Comparison of ENCODE assay signal across 25 cellular contexts in the genomic region with DNA sequence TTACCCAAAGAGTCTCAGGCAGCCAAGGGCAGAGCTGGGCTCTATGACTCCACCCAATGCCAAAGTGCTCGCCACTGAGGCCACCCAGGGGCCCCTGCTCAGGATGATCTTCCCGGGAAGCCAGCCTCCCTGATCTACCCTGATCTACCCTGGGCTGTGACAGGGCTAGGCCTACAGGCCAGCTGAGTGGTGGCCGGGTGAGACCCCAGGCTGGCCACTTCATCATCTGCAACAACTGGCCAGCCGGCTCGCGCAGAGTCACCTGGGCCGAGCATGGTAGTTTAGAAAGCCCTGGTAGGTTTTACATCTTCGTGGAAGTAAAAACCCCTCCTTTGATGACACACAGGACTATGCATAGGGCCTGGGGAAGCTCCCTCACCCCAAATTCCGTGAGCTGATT.
DNase-seq lines count a peak whose midpoint lies in the region; ATAC-seq, FAIRE-seq and TF ChIP-seq lines count a peak whose summit lies in the region.
"Had no signal": no experiment of that assay in that cellular context is flagged by ENCODE, and none has a peak within 500 bp of the region (broad histone marks: within the 10 kb centered on the region; RNA-seq: fewer than 3 reads in every experiment).

No MANE protein-coding gene starts in this region.

- DNase-seq in Right ventricle myocardium superior: peak; percentile 12
- no peak for DNase-seq in heart right ventricle
- no peak for DNase-seq in DND-41
- peak; percentile 64 for DNase-seq in kidney
- no peak for DNase-seq in NK-92 (lab: John Stamatoyannopoulos, UW; ENCODE audit: unreplicated experiment)
- DNase-seq in lower leg skin (ENCODE audit: low spot score in 2 of 2): no peak
- DNase-seq in AG08396 (ENCODE audit: low spot score): no peak
- DNase-seq: 8988T; ACHN; AML-193; C1 segment of cervical spinal cord; Calu3; CD4-positive, alpha-beta memory T cell; CD4-positive, CD25-positive, alpha-beta regulatory T cell; CD8-positive, alpha-beta memory T cell; COR-L47; DMS79 treated with DMSO at 0.1 percent for 48 hours; EL; GDM1 had no signal

- no peaks in the 10 kb centered on the region for H4K20me1 ChIP-seq in BLaER1
- H4K20me1 ChIP-seq in DND-41 (ENCODE audit: insufficient read depth, low read length): no peaks in the 10 kb centered on the region

- TF ChIP-seq POLR2A in lower leg skin (IDR thresholded peaks at IDR 0.05): no peak

- H3K27me3 ChIP-seq in heart right ventricle (peaks cover 0 to 67% (median 38%) of the 10 kb centered on the region in 7 donors), BLaER1 (no peaks in the 10 kb centered on the region), DND-41 (ENCODE audit: insufficient read depth, low read length, poor library complexity) (no peaks in the 10 kb centered on the region)

- no peak overlapping the region for H2AFZ ChIP-seq in DND-41 (ENCODE audit: low read depth, low read length)

- intact Hi-C loops in Right ventricle myocardium superior (cut with DNase I) (no loop called here), heart right ventricle (cut with DNase I) (no loop called here), kidney (cut with DNase I) (no loop called here), lower leg skin (cut with DNase I; ENCODE audit: low total_unique reads) (no loop called here)

- H3K79me2 ChIP-seq in DND-41 (ENCODE audit: insufficient read depth, low read length): 0 out of 2 replicates have a peak, but pooled peaks cover 2% of the 10 kb centered on the region

- WGBS in heart right ventricle, 2 donors: 85 to 89% methylated on average over 9 of the region's 9 CpGs
- WGBS in lower leg skin, 2 donors: 96 to 99% methylated on average over 8 to 9 of the region's 9 CpGs

- H3K4me2 ChIP-seq in BLaER1 (no peak overlapping the region), DND-41 (ENCODE audit: insufficient read depth, low read length) (no peak overlapping the region)

- no peak for FAIRE-seq in kidney (lab: Jason Lieb, UNC)
- FAIRE-seq: A204.1, D721Med, GM12878, GM12892, GM18507 had no signal

- TF ChIP-seq CTCF in heart right ventricle (IDR thresholded peaks at IDR 0.05) (no peak), DND-41 (IDR thresholded peaks at IDR 0.05; ENCODE audit: borderline replicate concordance, extremely low read depth, low read length, poor library complexity, severe bottlenecking) (no peak), kidney (IDR thresholded peaks at IDR 0.05; ENCODE audit: borderline replicate concordance, extremely low read depth, insufficient read depth) (no peak), lower leg skin (IDR thresholded peaks at IDR 0.05) (no peak)

- H3K9me3 ChIP-seq in heart right ventricle: no peaks in the 10 kb centered on the region
- no peaks in the 10 kb centered on the region for H3K9me3 ChIP-seq in BLaER1
- no peaks in the 10 kb centered on the region for H3K9me3 ChIP-seq in DND-41 (ENCODE audit: insufficient read depth, low read length, severe bottlenecking)
- H3K9me3 ChIP-seq in kidney (ENCODE audit: control insufficient read depth in 1 of 2, low read length in 2 of 2): no peaks in the 10 kb centered on the region

- peaks cover 0 to 9% (median 0%) of the 10 kb centered on the region in 9 donors for H3K4me1 ChIP-seq in heart right ventricle
- peaks cover 75% of the 10 kb centered on the region for H3K4me1 ChIP-seq in BLaER1
- H3K4me1 ChIP-seq in DND-41 (ENCODE audit: insufficient read depth, low read length): peaks cover 26% of the 10 kb centered on the region
- H3K4me1 ChIP-seq in kidney (ENCODE audit: control insufficient read depth in 1 of 2, insufficient read depth in 1 of 2, low read depth in 1 of 2, low read length in 2 of 2): peaks cover 0 to 4% of the 10 kb centered on the region in 2 donors

- H3K9ac ChIP-seq in BLaER1: no peak overlapping the region
- no peak overlapping the region for H3K9ac ChIP-seq in DND-41 (ENCODE audit: low read depth, low read length)
- H3K9ac ChIP-seq in kidney (ENCODE audit: low read length in 2 of 2): no peak overlapping the region

- no peak overlapping the region for H3K4me3 ChIP-seq in heart right ventricle
- H3K4me3 ChIP-seq in BLaER1: no peak overlapping the region
- H3K4me3 ChIP-seq in DND-41 (ENCODE audit: low read depth in 1 of 2, low read length in 2 of 2): no peak overlapping the region
- H3K4me3 ChIP-seq in kidney (ENCODE audit: low read length in 2 of 2): no peak overlapping the region
- H3K4me3 ChIP-seq in lower leg skin (ENCODE audit: low read depth, poor library complexity, severe bottlenecking): no peak overlapping the region
- H3K4me3 ChIP-seq: GM12878 had no signal

- H3K27ac ChIP-seq in heart right ventricle (no peak overlapping the region), BLaER1 (peak overlapping the region; percentile 93; the same call in 1 of the 2 replicates), DND-41 (ENCODE audit: low read length) (0 out of 2 replicates have a peak overlapping the region, but pooled peaks have one; percentile 6), kidney (ENCODE audit: low read depth in 2 of 2, low read length in 2 of 2) (no peak overlapping the region)

- H3K36me3 ChIP-seq in heart right ventricle (no peaks in the 10 kb centered on the region), BLaER1 (no peaks in the 10 kb centered on the region), DND-41 (ENCODE audit: insufficient read depth, low read length) (no peaks in the 10 kb centered on the region), kidney (ENCODE audit: control insufficient read depth in 1 of 2, insufficient read depth in 2 of 2, low read length in 2 of 2) (no peaks in the 10 kb centered on the region)

- ATAC-seq in Right ventricle myocardium superior (ENCODE audit: poor library complexity): no peak
- no peak for ATAC-seq in heart right ventricle
- no peak for ATAC-seq in DND-41 (ENCODE audit: insufficient read depth, low read depth)
- ATAC-seq: GM12878 had no signal

Comparison
In these comparisons a context has a peak if more than half of its experiments do, and no peak if none do; other contexts are left out.
1. DNase-seq: peak in Right ventricle myocardium superior (single experiment) and kidney (single experiment); none in heart right ventricle (0 of 2), DND-41 (single experiment), NK-92 (single experiment), lower leg skin (0 of 2) and AG08396 (single experiment).
2. H3K27ac ChIP-seq: peak in BLaER1 (single experiment) and DND-41 (single experiment); none in heart right ventricle (0 of 10) and kidney (0 of 2).